In genomic region chr1:206583461-206584264, GRCh38 we compare ENCODE assay signal across 1 cellular context.
TF ChIP-seq lines count a peak whose summit lies in the region.

No MANE protein-coding gene starts in this region.

TF ChIP-seq in K562, 482 proteins besides CTCF, POLR2A, EP300 and RAD21 (continued from another document):
- TF ChIP-seq ZNF280A (IDR thresholded peaks at IDR 0.05; ENCODE audit: low read depth, partially characterized antibody) (no peak), MCM5 (IDR thresholded peaks at IDR 0.05; ENCODE audit: low read depth) (no peak), XRCC5 (IDR thresholded peaks at IDR 0.05; ENCODE audit: low read depth, low read length) (peak; percentile 85), RB1 (IDR thresholded peaks at IDR 0.05; ENCODE audit: low read depth) (peak; percentile 77), CTCFL (IDR thresholded peaks at IDR 0.05; ENCODE audit: borderline replicate concordance, insufficient read depth, low read depth, low read length, poor library complexity, severe bottlenecking) (peak; percentile 42), STAG1 (CRISPR knock-in tag; IDR thresholded peaks at IDR 0.05; ENCODE audit: borderline replicate concordance) (peak; percentile 83; the same call in 1 of the 2 replicates), ZNF134 (CRISPR knock-in tag; conservative IDR thresholded peaks at IDR 0.05) (no peak), CC2D1A (IDR thresholded peaks at IDR 0.05) (peak; percentile 91), ZKSCAN8 (CRISPR knock-in tag; IDR thresholded peaks at IDR 0.05) (no peak), CXXC5 (CRISPR knock-in tag; IDR thresholded peaks at IDR 0.05) (no peak), GABPA (tag; conservative IDR thresholded peaks at IDR 0.05; ENCODE audit: low read depth) (no peak), ZBTB11 (CRISPR knock-in tag; IDR thresholded peaks at IDR 0.05) (no peak), SRSF9 (IDR thresholded peaks at IDR 0.05; ENCODE audit: borderline replicate concordance, low read depth, low read length) (no peak), ATF1 (CRISPR knock-in tag; IDR thresholded peaks at IDR 0.05) (no peak), ATF1 (tag; IDR thresholded peaks at IDR 0.05) (no peak), UBTF (IDR thresholded peaks at IDR 0.05; ENCODE audit: borderline replicate concordance in 1 of 2, low read depth in 2 of 2, low read length in 2 of 2) (0 out of 4 replicates have a peak, but pooled peaks of 1 of the 2 experiments have one; percentile 22), C11orf30 (IDR thresholded peaks at IDR 0.05; ENCODE audit: low read depth) (no peak), ZNF253 (CRISPR knock-in tag; conservative IDR thresholded peaks at IDR 0.05) (no peak), ARID2 (IDR thresholded peaks at IDR 0.05) (peak; percentile 99), CBX3 (IDR thresholded peaks at IDR 0.05; ENCODE audit: borderline replicate concordance in 1 of 2, low read length in 2 of 2) (peak in 1 of 2 experiments; percentile 44; a peak in 1 of 3 replicates), U2AF1 (optimal IDR thresholded peaks at IDR 0.05; ENCODE audit: low read depth, low read length) (no peak), RBM17 (IDR thresholded peaks at IDR 0.05; ENCODE audit: borderline replicate concordance, low read depth, low read length) (no peak), ZBTB8A (IDR thresholded peaks at IDR 0.05; ENCODE audit: partially characterized antibody) (no peak), NFIC (IDR thresholded peaks at IDR 0.05) (peak; percentile 56), HOMEZ (CRISPR knock-in tag; IDR thresholded peaks at IDR 0.05) (no peak), ZNF212 (CRISPR knock-in tag; IDR thresholded peaks at IDR 0.05) (no peak), TBL1XR1 (IDR thresholded peaks at IDR 0.05; ENCODE audit: low read length in 2 of 2) (0 out of 4 replicates have a peak, but pooled peaks of 1 of the 2 experiments have one; percentile 29), SNRNP70 (optimal IDR thresholded peaks at IDR 0.05; ENCODE audit: low read depth, low read length) (no peak), ARID4B (CRISPR knock-in tag; IDR thresholded peaks at IDR 0.05) (no peak), TFAP4 (CRISPR knock-in tag; IDR thresholded peaks at IDR 0.05; ENCODE audit: borderline replicate concordance) (peak; percentile 93), USF2 (CRISPR knock-in tag; IDR thresholded peaks at IDR 0.05) (no peak), RCOR1 (IDR thresholded peaks at IDR 0.05; ENCODE audit: borderline replicate concordance in 1 of 2, low read depth in 2 of 2, low read length in 2 of 2) (no peak), ATF3 (IDR thresholded peaks at IDR 0.05) (no peak), ATF3 (CRISPR knock-in tag; conservative IDR thresholded peaks at IDR 0.05) (0 out of 2 replicates have a peak, but pooled peaks have one; percentile 24), SRSF7 (optimal IDR thresholded peaks at IDR 0.05; ENCODE audit: low read depth, low read length) (no peak), ZNF561 (CRISPR knock-in tag; conservative IDR thresholded peaks at IDR 0.05) (no peak), TBP (optimal IDR thresholded peaks at IDR 0.05; ENCODE audit: low read depth, low read length) (no peak)
- TF ChIP-seq, protein P1, sequence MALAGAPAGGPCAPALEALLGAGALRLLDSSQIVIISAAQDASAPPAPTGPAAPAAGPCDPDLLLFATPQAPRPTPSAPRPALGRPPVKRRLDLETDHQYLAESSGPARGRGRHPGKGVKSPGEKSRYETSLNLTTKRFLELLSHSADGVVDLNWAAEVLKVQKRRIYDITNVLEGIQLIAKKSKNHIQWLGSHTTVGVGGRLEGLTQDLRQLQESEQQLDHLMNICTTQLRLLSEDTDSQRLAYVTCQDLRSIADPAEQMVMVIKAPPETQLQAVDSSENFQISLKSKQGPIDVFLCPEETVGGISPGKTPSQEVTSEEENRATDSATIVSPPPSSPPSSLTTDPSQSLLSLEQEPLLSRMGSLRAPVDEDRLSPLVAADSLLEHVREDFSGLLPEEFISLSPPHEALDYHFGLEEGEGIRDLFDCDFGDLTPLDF (CRISPR knock-in tag; IDR thresholded peaks at IDR 0.05): 0 out of 2 replicates have a peak, but pooled peaks have one; percentile 28
- TF ChIP-seq, protein P2, sequence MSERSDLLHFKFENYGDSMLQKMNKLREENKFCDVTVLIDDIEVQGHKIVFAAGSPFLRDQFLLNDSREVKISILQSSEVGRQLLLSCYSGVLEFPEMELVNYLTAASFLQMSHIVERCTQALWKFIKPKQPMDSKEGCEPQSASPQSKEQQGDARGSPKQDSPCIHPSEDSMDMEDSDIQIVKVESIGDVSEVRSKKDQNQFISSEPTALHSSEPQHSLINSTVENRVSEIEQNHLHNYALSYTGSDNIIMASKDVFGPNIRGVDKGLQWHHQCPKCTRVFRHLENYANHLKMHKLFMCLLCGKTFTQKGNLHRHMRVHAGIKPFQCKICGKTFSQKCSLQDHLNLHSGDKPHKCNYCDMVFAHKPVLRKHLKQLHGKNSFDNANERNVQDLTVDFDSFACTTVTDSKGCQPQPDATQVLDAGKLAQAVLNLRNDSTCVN (CRISPR knock-in tag; IDR thresholded peaks at IDR 0.05): no peak
